ENCODE assay signal across 20 cellular contexts in genomic region chr16:4574919-4575705, GRCh38. TPM values are rescaled to one million over a fixed set of nuclear protein-coding genes. Genes with fewer than 3 reads are reported as not detected.
A peak's percentile ranks its signal among the peaks of the same experiment; 100 is the strongest.
DNase-seq lines count a peak whose midpoint lies in the region; ATAC-seq and TF ChIP-seq lines count a peak whose summit lies in the region.
"Had no signal": no experiment of that assay in that cellular context is flagged by ENCODE, and none has a peak within 500 bp of the region (broad histone marks: within the 10 kb centered on the region; RNA-seq: fewer than 3 reads in every experiment).

No MANE protein-coding gene starts in this region.

- H3K27me3 Mint-ChIP-seq in activated naive CD8-positive, alpha-beta T cell treated with anti-CD3 and anti-CD28 coated beads, Interleukin-2, amount 10 ng/mL, durations not matched to agents 7 days and 5 days, result no peaks in the 10 kb centered on the region
- no peaks in the 10 kb centered on the region for H3K27me3 Mint-ChIP-seq in activated naive CD8-positive, alpha-beta T cell treated with anti-CD3 and anti-CD28 coated beads for 36 hours
- no peaks in the 10 kb centered on the region for H3K27me3 Mint-ChIP-seq in effector memory CD8-positive, alpha-beta T cell

- no peak overlapping the region for H3K4me3 Mint-ChIP-seq in activated naive CD8-positive, alpha-beta T cell treated with anti-CD3 and anti-CD28 coated beads, Interleukin-2, amount 10 ng/mL, durations not matched to agents 7 days and 5 days
- H3K4me3 Mint-ChIP-seq in activated naive CD8-positive, alpha-beta T cell treated with anti-CD3 and anti-CD28 coated beads for 36 hours, result no peak overlapping the region
- H3K4me3 Mint-ChIP-seq in effector memory CD8-positive, alpha-beta T cell, result no peak overlapping the region
- H3K4me3 Mint-ChIP-seq: central memory CD8-positive, alpha-beta T cell; T-helper 2 cell treated with Interferon-gamma antibody and Interleukin-4, amounts not matched to agents 5 μg/mL and 100 μg/mL, for 36 hours had no signal

- no peak overlapping the region for H3K27ac ChIP-seq in upper lobe of right lung
- H3K27ac ChIP-seq: psoas muscle, uterus had no signal

- H3K27me3 ChIP-seq in upper lobe of right lung, result no peaks in the 10 kb centered on the region
- H3K27me3 ChIP-seq: uterus had no signal

- intact Hi-C loops in upper lobe of right lung (cut with DNase I), result loop anchor here (10.0 kb wide), 1 partner anchor 50 kb away; no protein-coding TSS in a partner anchor

- no peaks in the 10 kb centered on the region for H3K36me3 Mint-ChIP-seq in activated naive CD8-positive, alpha-beta T cell treated with anti-CD3 and anti-CD28 coated beads, Interleukin-2, amount 10 ng/mL, durations not matched to agents 7 days and 5 days
- H3K36me3 Mint-ChIP-seq in activated naive CD8-positive, alpha-beta T cell treated with anti-CD3 and anti-CD28 coated beads for 36 hours, result no peaks in the 10 kb centered on the region
- peaks cover 4% of the 10 kb centered on the region for H3K36me3 Mint-ChIP-seq in effector memory CD8-positive, alpha-beta T cell (ENCODE audit: insufficient read depth)

- ATAC-seq in activated naive CD8-positive, alpha-beta T cell treated with anti-CD3 and anti-CD28 coated beads, Interleukin-2, amount 10 ng/mL, durations not matched to agents 7 days and 5 days (ENCODE audit: low read depth), result peak; percentile 79
- peak; percentile 19 for ATAC-seq in effector memory CD8-positive, alpha-beta T cell (replicated peaks)
- ATAC-seq in upper lobe of right lung (peak; percentile 10), GM19452 (IDR thresholded peaks at IDR 0.05; ENCODE audit: unreplicated experiment) (no peak)
- ATAC-seq: left ventricle myocardium superior had no signal

- H3K9me3 Mint-ChIP-seq in activated naive CD8-positive, alpha-beta T cell treated with anti-CD3 and anti-CD28 coated beads, Interleukin-2, amount 10 ng/mL, durations not matched to agents 7 days and 5 days, result no peaks in the 10 kb centered on the region
- H3K9me3 Mint-ChIP-seq in activated naive CD8-positive, alpha-beta T cell treated with anti-CD3 and anti-CD28 coated beads for 36 hours, result no peaks in the 10 kb centered on the region
- H3K9me3 Mint-ChIP-seq in effector memory CD8-positive, alpha-beta T cell, result no peaks in the 10 kb centered on the region
- H3K9me3 Mint-ChIP-seq: central memory CD8-positive, alpha-beta T cell; T-helper 2 cell treated with Interferon-gamma antibody and Interleukin-4, amounts not matched to agents 5 μg/mL and 100 μg/mL, for 36 hours had no signal

- no peak for TF ChIP-seq CTCF in upper lobe of right lung (IDR thresholded peaks at IDR 0.05)

- peak overlapping the region; percentile 63 for H3K27ac Mint-ChIP-seq in activated naive CD8-positive, alpha-beta T cell treated with anti-CD3 and anti-CD28 coated beads, Interleukin-2, amount 10 ng/mL, durations not matched to agents 7 days and 5 days
- H3K27ac Mint-ChIP-seq in activated naive CD8-positive, alpha-beta T cell treated with anti-CD3 and anti-CD28 coated beads for 36 hours, result no peak overlapping the region
- H3K27ac Mint-ChIP-seq in effector memory CD8-positive, alpha-beta T cell, result peak overlapping the region in 1 of 2 donors; percentile 49
- H3K27ac Mint-ChIP-seq: T-helper 2 cell treated with Interferon-gamma antibody and Interleukin-4, amounts not matched to agents 5 μg/mL and 100 μg/mL, for 36 hours had no signal

- H3K4me1 Mint-ChIP-seq in activated naive CD8-positive, alpha-beta T cell treated with anti-CD3 and anti-CD28 coated beads, Interleukin-2, amount 10 ng/mL, durations not matched to agents 7 days and 5 days, result peaks cover 2% of the 10 kb centered on the region
- H3K4me1 Mint-ChIP-seq in activated naive CD8-positive, alpha-beta T cell treated with anti-CD3 and anti-CD28 coated beads for 36 hours, result peaks cover 3% of the 10 kb centered on the region
- H3K4me1 Mint-ChIP-seq in effector memory CD8-positive, alpha-beta T cell (ENCODE audit: low read depth in 2 of 2), result no peaks in the 10 kb centered on the region
- H3K4me1 Mint-ChIP-seq: central memory CD8-positive, alpha-beta T cell had no signal

- H3K36me3 ChIP-seq in upper lobe of right lung, result no peaks in the 10 kb centered on the region
- H3K36me3 ChIP-seq: uterus had no signal

- POLR2A ChIA-PET in activated naive CD8-positive, alpha-beta T cell treated with anti-CD3 and anti-CD28 coated beads, Interleukin-2, amount 10 ng/mL, durations not matched to agents 7 days and 5 days (lab: Charles Lee), result interaction anchor here (0.5 to 0.6 kb wide), 2 partner anchors 35 to 37 kb away, joined by 3 to 4 read pairs; no protein-coding TSS in a partner anchor

- H3K9me3 ChIP-seq in upper lobe of right lung, result no peaks in the 10 kb centered on the region
- H3K9me3 ChIP-seq: psoas muscle, uterus had no signal

- peak; percentile 46 for DNase-seq in activated naive CD8-positive, alpha-beta T cell treated with anti-CD3 and anti-CD28 coated beads, Interleukin-2, amount 10 ng/mL, durations not matched to agents 7 days and 5 days
- DNase-seq in activated naive CD8-positive, alpha-beta T cell treated with anti-CD3 and anti-CD28 coated beads for 36 hours, result no peak
- peak; percentile 73 for DNase-seq in NCI-H2196 (lab: John Stamatoyannopoulos, UW; ENCODE audit: unreplicated experiment)
- DNase-seq in effector memory CD8-positive, alpha-beta T cell, result no peak
- no peak for DNase-seq in upper lobe of right lung
- DNase-seq in NCI-H1092 (lab: John Stamatoyannopoulos, UW), result no peak
- DNase-seq in NCI-H2227 (lab: John Stamatoyannopoulos, UW; ENCODE audit: unreplicated experiment), result no peak
- DNase-seq: activated CD4-positive, alpha-beta T cell treated with anti-CD3 and anti-CD28 coated beads for 48 hours; activated T-cell treated with anti-CD3 and anti-CD28 coated beads, Interleukin-2, amount 50 U/mL, for 1 hour; foreskin melanocyte; left ventricle myocardium superior; NCI-H2107; psoas muscle; Right ventricle myocardium superior; stimulated activated naive CD4-positive, alpha-beta T cell treated with Interleukin-2 at 50 U/mL for 16 hours; uterus had no signal

- H3K4me1 ChIP-seq in upper lobe of right lung, result no peaks in the 10 kb centered on the region
- H3K4me1 ChIP-seq: psoas muscle, uterus had no signal

- no peak overlapping the region for H3K4me3 ChIP-seq in upper lobe of right lung
- H3K4me3 ChIP-seq: psoas muscle, uterus had no signal

RNA-seq across cellular contexts. Expression of gene C16orf96, which starts 19.0 kb away (rescaled TPM):
- total RNA-seq in activated naive CD8-positive, alpha-beta T cell treated with anti-CD3 and anti-CD28 coated beads, Interleukin-2, amount 10 ng/mL, durations not matched to agents 7 days and 5 days, result under 1 TPM; 0.08 to 0.17 TPM
- total RNA-seq in activated naive CD8-positive, alpha-beta T cell treated with anti-CD3 and anti-CD28 coated beads for 36 hours, result under 1 TPM; 0.08 to 0.20 TPM
- total RNA-seq in upper lobe of right lung, result 0.32 TPM
- total RNA-seq: HT1080 had no signal

RNA-seq across cellular contexts. Expression of gene CDIP1, which starts 36.5 kb away (rescaled TPM):
- total RNA-seq in activated naive CD8-positive, alpha-beta T cell treated with anti-CD3 and anti-CD28 coated beads, Interleukin-2, amount 10 ng/mL, durations not matched to agents 7 days and 5 days, result 10 to 100 TPM; 36.3 to 42.1 TPM
- total RNA-seq in activated naive CD8-positive, alpha-beta T cell treated with anti-CD3 and anti-CD28 coated beads for 36 hours, result 10 to 100 TPM; 33.0 to 33.3 TPM
- 23.8 TPM for total RNA-seq in upper lobe of right lung

RNA-seq across cellular contexts. Expression of gene UBALD1, which starts 39.6 kb away (rescaled TPM):
- 10 to 100 TPM; 21.3 to 23.7 TPM for total RNA-seq in activated naive CD8-positive, alpha-beta T cell treated with anti-CD3 and anti-CD28 coated beads, Interleukin-2, amount 10 ng/mL, durations not matched to agents 7 days and 5 days
- total RNA-seq in activated naive CD8-positive, alpha-beta T cell treated with anti-CD3 and anti-CD28 coated beads for 36 hours, result 10 to 100 TPM; 21.3 to 25.4 TPM
- total RNA-seq in upper lobe of right lung, result 35.5 TPM

RNA-seq across cellular contexts. Expression of gene MGRN1, which starts 49.5 kb away (rescaled TPM):
- 10 to 100 TPM; 84.4 to 91.7 TPM for total RNA-seq in activated naive CD8-positive, alpha-beta T cell treated with anti-CD3 and anti-CD28 coated beads, Interleukin-2, amount 10 ng/mL, durations not matched to agents 7 days and 5 days
- total RNA-seq in activated naive CD8-positive, alpha-beta T cell treated with anti-CD3 and anti-CD28 coated beads for 36 hours, result 10 to 100 TPM; 63.7 to 64.3 TPM
- 81.3 TPM for total RNA-seq in upper lobe of right lung

Comparison
In these comparisons a context has a peak if more than half of its experiments do, and no peak if none do; other contexts are left out.
1. DNase-seq: peak in activated naive CD8-positive, alpha-beta T cell treated with anti-CD3 and anti-CD28 coated beads, Interleukin-2, amount 10 ng/mL, durations not matched to agents 7 days and 5 days (single experiment) and NCI-H2196 (single experiment); none in activated naive CD8-positive, alpha-beta T cell treated with anti-CD3 and anti-CD28 coated beads for 36 hours (single experiment), effector memory CD8-positive, alpha-beta T cell (0 of 3), upper lobe of right lung (single experiment), NCI-H1092 (single experiment) and NCI-H2227 (single experiment).